ENCODE assay signal across 1 cellular context in genomic region chr19:40229484-40229883, GRCh38.
TF ChIP-seq lines count a peak whose summit lies in the region.

No MANE protein-coding gene starts in this region.

TF ChIP-seq in HepG2, 621 proteins besides CTCF, POLR2A, EP300 and RAD21:
- TF ChIP-seq KLF12 (CRISPR knock-in tag; IDR thresholded peaks at IDR 0.05; ENCODE audit: borderline replicate concordance) (no peak), POLR2G (IDR thresholded peaks at IDR 0.05; ENCODE audit: low read depth, low read length) (0 out of 2 replicates have a peak, but pooled peaks have one; percentile 35), RBM22 (optimal IDR thresholded peaks at IDR 0.05; ENCODE audit: low read length) (peak; percentile 28), FOSL2 (CRISPR knock-in tag; IDR thresholded peaks at IDR 0.05) (0 out of 2 replicates have a peak, but pooled peaks have one; percentile 20), THAP11 (CRISPR knock-in tag; IDR thresholded peaks at IDR 0.05) (no peak), ZBTB8A (CRISPR knock-in tag; IDR thresholded peaks at IDR 0.05; ENCODE audit: borderline replicate concordance, low read depth) (no peak), ZNF326 (CRISPR knock-in tag; IDR thresholded peaks at IDR 0.05; ENCODE audit: borderline replicate concordance) (0 out of 2 replicates have a peak, but pooled peaks have one; percentile 67)
- TF ChIP-seq, protein P1, sequence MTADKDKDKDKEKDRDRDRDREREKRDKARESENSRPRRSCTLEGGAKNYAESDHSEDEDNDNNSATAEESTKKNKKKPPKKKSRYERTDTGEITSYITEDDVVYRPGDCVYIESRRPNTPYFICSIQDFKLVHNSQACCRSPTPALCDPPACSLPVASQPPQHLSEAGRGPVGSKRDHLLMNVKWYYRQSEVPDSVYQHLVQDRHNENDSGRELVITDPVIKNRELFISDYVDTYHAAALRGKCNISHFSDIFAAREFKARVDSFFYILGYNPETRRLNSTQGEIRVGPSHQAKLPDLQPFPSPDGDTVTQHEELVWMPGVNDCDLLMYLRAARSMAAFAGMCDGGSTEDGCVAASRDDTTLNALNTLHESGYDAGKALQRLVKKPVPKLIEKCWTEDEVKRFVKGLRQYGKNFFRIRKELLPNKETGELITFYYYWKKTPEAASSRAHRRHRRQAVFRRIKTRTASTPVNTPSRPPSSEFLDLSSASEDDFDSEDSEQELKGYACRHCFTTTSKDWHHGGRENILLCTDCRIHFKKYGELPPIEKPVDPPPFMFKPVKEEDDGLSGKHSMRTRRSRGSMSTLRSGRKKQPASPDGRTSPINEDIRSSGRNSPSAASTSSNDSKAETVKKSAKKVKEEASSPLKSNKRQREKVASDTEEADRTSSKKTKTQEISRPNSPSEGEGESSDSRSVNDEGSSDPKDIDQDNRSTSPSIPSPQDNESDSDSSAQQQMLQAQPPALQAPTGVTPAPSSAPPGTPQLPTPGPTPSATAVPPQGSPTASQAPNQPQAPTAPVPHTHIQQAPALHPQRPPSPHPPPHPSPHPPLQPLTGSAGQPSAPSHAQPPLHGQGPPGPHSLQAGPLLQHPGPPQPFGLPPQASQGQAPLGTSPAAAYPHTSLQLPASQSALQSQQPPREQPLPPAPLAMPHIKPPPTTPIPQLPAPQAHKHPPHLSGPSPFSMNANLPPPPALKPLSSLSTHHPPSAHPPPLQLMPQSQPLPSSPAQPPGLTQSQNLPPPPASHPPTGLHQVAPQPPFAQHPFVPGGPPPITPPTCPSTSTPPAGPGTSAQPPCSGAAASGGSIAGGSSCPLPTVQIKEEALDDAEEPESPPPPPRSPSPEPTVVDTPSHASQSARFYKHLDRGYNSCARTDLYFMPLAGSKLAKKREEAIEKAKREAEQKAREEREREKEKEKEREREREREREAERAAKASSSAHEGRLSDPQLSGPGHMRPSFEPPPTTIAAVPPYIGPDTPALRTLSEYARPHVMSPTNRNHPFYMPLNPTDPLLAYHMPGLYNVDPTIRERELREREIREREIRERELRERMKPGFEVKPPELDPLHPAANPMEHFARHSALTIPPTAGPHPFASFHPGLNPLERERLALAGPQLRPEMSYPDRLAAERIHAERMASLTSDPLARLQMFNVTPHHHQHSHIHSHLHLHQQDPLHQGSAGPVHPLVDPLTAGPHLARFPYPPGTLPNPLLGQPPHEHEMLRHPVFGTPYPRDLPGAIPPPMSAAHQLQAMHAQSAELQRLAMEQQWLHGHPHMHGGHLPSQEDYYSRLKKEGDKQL (CRISPR knock-in tag; IDR thresholded peaks at IDR 0.05; ENCODE audit: low read depth): no peak
